In genomic region chr3:119508172-119508845, GRCh38 we compare ENCODE assay signal across 14 cellular contexts. TPM values are rescaled to one million over a fixed set of nuclear protein-coding genes. Genes with fewer than 3 reads are reported as not detected.
DNase-seq lines count a peak whose midpoint lies in the region; ATAC-seq, FAIRE-seq and TF ChIP-seq lines count a peak whose summit lies in the region.
"Had no signal": no experiment of that assay in that cellular context is flagged by ENCODE, and none has a peak within 500 bp of the region (broad histone marks: within the 10 kb centered on the region; RNA-seq: fewer than 3 reads in every experiment).

No MANE protein-coding gene starts in this region.

- peak overlapping the region; percentile 59 for H3K27ac Mint-ChIP-seq in activated CD4-positive, alpha-beta memory T cell treated with anti-CD3 and anti-CD28 coated beads for 36 hours
- H3K27ac Mint-ChIP-seq in stimulated activated naive CD8-positive, alpha-beta T cell treated with anti-CD3 and anti-CD28 coated beads, Interleukin-15, amount 100 ng/mL, for 72 hours: peak overlapping the region; percentile 87 to 89
- H3K27ac Mint-ChIP-seq: B cell had no signal

- no peaks in the 10 kb centered on the region for H3K27me3 ChIP-seq in Karpas-422 (ENCODE audit: low read length)

- peaks cover 49% of the 10 kb centered on the region for H3K36me3 Mint-ChIP-seq in activated CD4-positive, alpha-beta memory T cell treated with anti-CD3 and anti-CD28 coated beads for 36 hours

- H3K4me2 ChIP-seq in Karpas-422 (ENCODE audit: low read depth, low read length, poor library complexity, severe bottlenecking): no peak overlapping the region

- no peaks in the 10 kb centered on the region for H4K20me1 ChIP-seq in Karpas-422 (ENCODE audit: insufficient read depth, low read depth, low read length)

- no peak overlapping the region for H3K4me3 ChIP-seq in Karpas-422 (ENCODE audit: low read length)

- DNase-seq in stimulated activated CD4-positive, alpha-beta T cell treated with anti-CD3 and anti-CD28 coated beads, Interleukin-1b, Interleukin-23, amount 100 ng/mL, for 48 hours: peak; percentile 21
- no peak for DNase-seq in stimulated activated CD4-positive, alpha-beta T cell treated with anti-CD3 and anti-CD28 coated beads, Interleukin-4, amount 100 ng/mL, for 1 hour
- peak; percentile 37 for DNase-seq in activated CD4-positive, alpha-beta memory T cell treated with anti-CD3 and anti-CD28 coated beads for 36 hours
- peak; percentile 17 to 27 for DNase-seq in stimulated activated naive CD8-positive, alpha-beta T cell treated with anti-CD3 and anti-CD28 coated beads, Interleukin-15, amount 100 ng/mL, for 72 hours
- no peak for DNase-seq in D721Med (ENCODE audit: insufficient read length, low spot score)
- no peak for DNase-seq in NCI-H748 treated with DMSO at 0.1 percent for 48 hours (lab: John Stamatoyannopoulos, UW)
- DNase-seq in Karpas-422: no peak
- DNase-seq: central memory CD4-positive, alpha-beta T cell; left ventricle myocardium superior had no signal

- intact Hi-C loops in activated CD4-positive, alpha-beta memory T cell treated with anti-CD3 and anti-CD28 coated beads for 36 hours (cut with micrococcal nuclease): no loop called here

- TF ChIP-seq CTCF in D721Med (IDR thresholded peaks at IDR 0.05; ENCODE audit: insufficient read depth, missing control alignments): no peak

- H3K4me1 ChIP-seq in Karpas-422 (ENCODE audit: low read length): no peaks in the 10 kb centered on the region

- CTCF ChIA-PET in activated CD4-positive, alpha-beta memory T cell treated with anti-CD3 and anti-CD28 coated beads for 36 hours (lab: Charles Lee): interaction anchor here (0.8 to 1.5 kb wide), 2 partner anchors 9 to 29 kb away, joined by 4 read pairs; no protein-coding TSS in a partner anchor

- no peaks in the 10 kb centered on the region for H3K27me3 Mint-ChIP-seq in activated CD4-positive, alpha-beta memory T cell treated with anti-CD3 and anti-CD28 coated beads for 36 hours
- H3K27me3 Mint-ChIP-seq in stimulated activated naive CD8-positive, alpha-beta T cell treated with anti-CD3 and anti-CD28 coated beads, Interleukin-15, amount 100 ng/mL, for 72 hours: no peaks in the 10 kb centered on the region
- H3K27me3 Mint-ChIP-seq: B cell had no signal

- H2AFZ ChIP-seq in Karpas-422 (ENCODE audit: low read length): no peak overlapping the region

- no peak overlapping the region for H3K27ac ChIP-seq in Karpas-422 (ENCODE audit: low read length)

- peaks cover 33% of the 10 kb centered on the region for H3K4me1 Mint-ChIP-seq in activated CD4-positive, alpha-beta memory T cell treated with anti-CD3 and anti-CD28 coated beads for 36 hours (ENCODE audit: low read depth)
- peaks cover 33% of the 10 kb centered on the region for H3K4me1 Mint-ChIP-seq in stimulated activated naive CD8-positive, alpha-beta T cell treated with anti-CD3 and anti-CD28 coated beads, Interleukin-15, amount 100 ng/mL, for 72 hours

- H3K36me3 ChIP-seq in Karpas-422 (ENCODE audit: insufficient read depth, low read length): peaks cover 59% of the 10 kb centered on the region

- H3K9ac ChIP-seq in Karpas-422 (ENCODE audit: low read length): no peak overlapping the region

- peak; percentile 73 for ATAC-seq in HG02852 (IDR thresholded peaks at IDR 0.05; ENCODE audit: unreplicated experiment)
- peak; percentile 91 for ATAC-seq in stimulated activated naive CD8-positive, alpha-beta T cell treated with anti-CD3 and anti-CD28 coated beads, Interleukin-15, amount 100 ng/mL, for 72 hours
- ATAC-seq: left ventricle myocardium superior had no signal

- H3K9me2 ChIP-seq in Karpas-422 (replicated peaks; ENCODE audit: insufficient read depth, low read length): no peaks in the 10 kb centered on the region

- H3K9me3 Mint-ChIP-seq in activated CD4-positive, alpha-beta memory T cell treated with anti-CD3 and anti-CD28 coated beads for 36 hours: no peaks in the 10 kb centered on the region
- H3K9me3 Mint-ChIP-seq in stimulated activated naive CD8-positive, alpha-beta T cell treated with anti-CD3 and anti-CD28 coated beads, Interleukin-15, amount 100 ng/mL, for 72 hours: peaks cover 0 to 4% of the 10 kb centered on the region in 2 donors

- H3K4me3 Mint-ChIP-seq in activated CD4-positive, alpha-beta memory T cell treated with anti-CD3 and anti-CD28 coated beads for 36 hours: no peak overlapping the region
- peak overlapping the region; percentile 6 to 53 for H3K4me3 Mint-ChIP-seq in stimulated activated naive CD8-positive, alpha-beta T cell treated with anti-CD3 and anti-CD28 coated beads, Interleukin-15, amount 100 ng/mL, for 72 hours
- H3K4me3 Mint-ChIP-seq: B cell had no signal

- no peaks in the 10 kb centered on the region for H3K9me3 ChIP-seq in Karpas-422 (ENCODE audit: low read length)

- H3K79me2 ChIP-seq in Karpas-422 (ENCODE audit: low read length): peaks cover 57% of the 10 kb centered on the region

- POLR2A ChIA-PET in activated CD4-positive, alpha-beta memory T cell treated with anti-CD3 and anti-CD28 coated beads for 36 hours (lab: Charles Lee): interaction anchor here (1.0 to 1.8 kb wide), 4 partner anchors 8 to 168 kb away, joined by 3 to 7 read pairs (median 6); partner anchors contain the start of genes COX17, TIMMDC1 and TMEM39A

- FAIRE-seq in D721Med (lab: Jason Lieb, UNC): no peak

RNA-seq across cellular contexts. Expression of gene TIMMDC1, which starts 10.0 kb away (rescaled TPM):
- 100 to 1,000 TPM in 1 of 2 experiments, 10 to 100 TPM in 1; 93.7 to 105 TPM for total RNA-seq in activated CD4-positive, alpha-beta memory T cell treated with anti-CD3 and anti-CD28 coated beads for 36 hours
- 94.1 and 105 TPM in 2 replicates for total RNA-seq in Karpas-422 (2014; rRNA removed; shearing (Covaris generic); ENCODE audit: low replicate concordance)

RNA-seq across cellular contexts. Expression of gene POGLUT1, which starts 39.5 kb away (rescaled TPM):
- 10 to 100 TPM; 13.0 to 13.9 TPM for total RNA-seq in activated CD4-positive, alpha-beta memory T cell treated with anti-CD3 and anti-CD28 coated beads for 36 hours
- total RNA-seq in Karpas-422 (2014; rRNA removed; shearing (Covaris generic); ENCODE audit: low replicate concordance): 22.8 and 24.7 TPM in 2 replicates

RNA-seq across cellular contexts. Expression of gene TMEM39A, which starts 44.9 kb away (rescaled TPM):
- total RNA-seq in activated CD4-positive, alpha-beta memory T cell treated with anti-CD3 and anti-CD28 coated beads for 36 hours: 10 to 100 TPM; 33.9 to 34.3 TPM
- 28.4 and 37.4 TPM in 2 replicates for total RNA-seq in Karpas-422 (2014; rRNA removed; shearing (Covaris generic); ENCODE audit: low replicate concordance)

RNA-seq across cellular contexts. Expression of gene CD80, which starts 51.1 kb away (rescaled TPM):
- 1 to 10 TPM; 3.4 to 3.7 TPM for total RNA-seq in activated CD4-positive, alpha-beta memory T cell treated with anti-CD3 and anti-CD28 coated beads for 36 hours
- total RNA-seq in Karpas-422 (2014; rRNA removed; shearing (Covaris generic); ENCODE audit: low replicate concordance): not detected in 2 replicates
- total RNA-seq: fibroblast of villous mesenchyme, left ventricle myocardium superior, pulmonary artery endothelial cell, RPMI7951 had no signal

Comparison
In these comparisons a context has a peak if more than half of its experiments do, and no peak if none do; other contexts are left out.
1. DNase-seq: peak in stimulated activated CD4-positive, alpha-beta T cell treated with anti-CD3 and anti-CD28 coated beads, Interleukin-1b, Interleukin-23, amount 100 ng/mL, for 48 hours (single experiment), activated CD4-positive, alpha-beta memory T cell treated with anti-CD3 and anti-CD28 coated beads for 36 hours (single experiment) and stimulated activated naive CD8-positive, alpha-beta T cell treated with anti-CD3 and anti-CD28 coated beads, Interleukin-15, amount 100 ng/mL, for 72 hours (2 of 2); none in stimulated activated CD4-positive, alpha-beta T cell treated with anti-CD3 and anti-CD28 coated beads, Interleukin-4, amount 100 ng/mL, for 1 hour (single experiment), D721Med (single experiment), NCI-H748 treated with DMSO at 0.1 percent for 48 hours (single experiment) and Karpas-422 (single experiment).